Comparison of ENCODE assay signal across 13 cellular contexts in the genomic region with DNA sequence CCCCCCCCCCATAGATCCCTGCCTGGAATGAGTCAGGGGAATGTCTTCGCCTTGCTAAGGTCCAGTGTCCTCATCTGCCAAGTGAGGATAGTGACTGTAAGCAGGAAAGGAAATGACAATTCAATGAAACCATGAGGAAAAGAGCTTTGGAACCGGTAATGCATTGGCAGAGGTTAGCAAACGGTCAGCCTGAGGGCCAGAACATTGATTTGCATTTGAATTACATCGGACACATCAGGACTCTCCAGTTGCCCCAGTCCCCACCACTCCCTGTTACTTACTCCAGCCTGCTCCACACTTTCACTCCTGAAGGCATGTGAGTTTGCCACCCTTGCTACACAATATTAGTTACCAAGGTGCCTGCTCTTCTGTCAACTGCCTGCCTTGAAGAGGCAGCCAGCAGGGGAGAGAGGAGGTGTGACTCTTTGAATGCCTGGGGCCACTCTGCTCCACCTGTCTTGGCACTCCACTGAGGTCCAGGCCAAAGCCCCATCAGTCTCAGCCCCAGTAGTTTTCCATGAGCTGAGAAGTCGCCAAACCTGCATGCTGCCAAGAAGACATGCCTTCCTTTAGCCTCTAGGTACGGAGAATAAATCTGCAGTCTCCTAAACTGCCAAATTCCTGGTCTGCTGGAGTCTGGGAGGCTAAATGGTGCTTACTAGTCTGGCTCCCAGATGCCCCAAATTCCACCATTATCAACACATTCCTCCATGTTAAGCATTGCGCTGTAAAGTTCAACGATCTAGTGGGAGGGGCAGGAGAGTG.
DNase-seq lines count a peak whose midpoint lies in the region; ATAC-seq and TF ChIP-seq lines count a peak whose summit lies in the region.
"Had no signal": no experiment of that assay in that cellular context is flagged by ENCODE, and none has a peak within 500 bp of the region (broad histone marks: within the 10 kb centered on the region; RNA-seq: fewer than 3 reads in every experiment).

No MANE protein-coding gene starts in this region.

- TF ChIP-seq POLR2A in suprapubic skin (IDR thresholded peaks at IDR 0.05) = no peak

- DNase-seq in AG08395 (ENCODE audit: low spot score) (peak; percentile 38), HFF-Myc (ENCODE audit: extremely low read depth, low read depth) (peak; percentile 20), cardiac fibroblast (ENCODE audit: low read depth in 2 of 2) (peak; percentile 22 to 74), lung (ENCODE audit: low spot score) (peak; percentile 57), DMS53 (lab: John Stamatoyannopoulos, UW) (no peak), suprapubic skin (ENCODE audit: low spot score in 2 of 2) (no peak), SJCRH30 (no peak)
- DNase-seq: activated T-cell treated with anti-CD3 and anti-CD28 coated beads for 4 hours, BE2C, brain microvascular endothelial cell, NCI-H2029 treated with DMSO at 0.1 percent for 48 hours had no signal

- H3K9me3 ChIP-seq in lung (ENCODE audit: control insufficient read depth in 2 of 2, insufficient read depth in 1 of 2, low read length in 1 of 2) (no peaks in the 10 kb centered on the region), suprapubic skin (no peaks in the 10 kb centered on the region), SJCRH30 (replicated peaks) (no peaks in the 10 kb centered on the region)
- H3K9me3 ChIP-seq: BE2C, tibial nerve had no signal

- H3K4me1 ChIP-seq in lung (ENCODE audit: control insufficient read depth in 2 of 2, insufficient read depth in 2 of 2, low read length in 2 of 2) (peaks cover 0 to 1% of the 10 kb centered on the region in 2 donors), suprapubic skin (peaks cover 26% of the 10 kb centered on the region), SJCRH30 (no peaks in the 10 kb centered on the region)

- TF ChIP-seq CTCF in HFF-Myc (IDR thresholded peaks at IDR 0.05; ENCODE audit: low read depth, low read length, missing control alignments) = no peak
- TF ChIP-seq CTCF in cardiac fibroblast (IDR thresholded peaks at IDR 0.05; ENCODE audit: low read depth, low read length) = no peak
- no peak for TF ChIP-seq CTCF in lung (IDR thresholded peaks at IDR 0.05; ENCODE audit: control extremely low read depth, extremely low read depth)
- no peak for TF ChIP-seq CTCF in suprapubic skin (IDR thresholded peaks at IDR 0.05)

- 43 to 67% methylated on average over 8 of the region's 8 CpGs for WGBS in lung, 2 donors
- WGBS in suprapubic skin = 35% methylated on average over 7 of the region's 8 CpGs

- H3K27ac ChIP-seq in lung (ENCODE audit: low read depth in 1 of 2, low read length in 1 of 2) = no peak overlapping the region
- H3K27ac ChIP-seq in suprapubic skin = no peak overlapping the region
- no peak overlapping the region for H3K27ac ChIP-seq in SJCRH30
- H3K27ac ChIP-seq: brain microvascular endothelial cell, tibial nerve had no signal

- no peaks in the 10 kb centered on the region for H3K36me3 ChIP-seq in lung (ENCODE audit: control insufficient read depth in 2 of 2, insufficient read depth in 2 of 2, low read length in 2 of 2)
- H3K36me3 ChIP-seq in suprapubic skin = no peaks in the 10 kb centered on the region
- H3K36me3 ChIP-seq in SJCRH30 = no peaks in the 10 kb centered on the region
- H3K36me3 ChIP-seq: BE2C, brain microvascular endothelial cell, tibial nerve had no signal

- H3K27me3 ChIP-seq in lung (ENCODE audit: control insufficient read depth, insufficient read depth) (no peaks in the 10 kb centered on the region), suprapubic skin (no peaks in the 10 kb centered on the region), SJCRH30 (0 out of 2 replicates have a peak, but pooled peaks cover 3% of the 10 kb centered on the region)
- H3K27me3 ChIP-seq: BE2C, brain microvascular endothelial cell, tibial nerve had no signal

- no peak for TF ChIP-seq EP300 in suprapubic skin (IDR thresholded peaks at IDR 0.05)

- no peak overlapping the region for H3K4me3 ChIP-seq in HFF-Myc (replicated peaks; ENCODE audit: low read depth, low read length)
- H3K4me3 ChIP-seq in cardiac fibroblast (replicated peaks in 1 of 2; ENCODE audit: low read depth in 2 of 2, low read length in 2 of 2) = no peak overlapping the region
- H3K4me3 ChIP-seq in lung = no peak overlapping the region
- no peak overlapping the region for H3K4me3 ChIP-seq in suprapubic skin
- H3K4me3 ChIP-seq in SJCRH30 = no peak overlapping the region
- H3K4me3 ChIP-seq: tibial nerve had no signal

- no peak for ATAC-seq in lung (ENCODE audit: insufficient read depth, low FRiP score)
- ATAC-seq in GM19467 (IDR thresholded peaks at IDR 0.05; ENCODE audit: unreplicated experiment) = no peak

Comparison
In these comparisons a context has a peak if more than half of its experiments do, and no peak if none do; other contexts are left out.
1. DNase-seq: peak in AG08395 (single experiment), HFF-Myc (single experiment), cardiac fibroblast (2 of 2) and lung (single experiment); none in DMS53 (single experiment), suprapubic skin (0 of 2) and SJCRH30 (0 of 2).